Comparison of ENCODE assay signal across 8 cellular contexts in genomic region chr7:30136339-30136738, GRCh38. TPM values are rescaled to one million over a fixed set of nuclear protein-coding genes. Genes with fewer than 3 reads are reported as not detected.
DNase-seq lines count a peak whose midpoint lies in the region; ATAC-seq and TF ChIP-seq lines count a peak whose summit lies in the region.

No MANE protein-coding gene starts in this region.

- no peaks in the 10 kb centered on the region for H3K9me3 Mint-ChIP-seq in activated T-helper 17 cell treated with anti-CD3 and anti-CD28 coated beads, Interleukin-2, amount 50 U/mL, for 72 hours

- H3K27ac Mint-ChIP-seq in activated T-helper 17 cell treated with anti-CD3 and anti-CD28 coated beads, Interleukin-2, amount 50 U/mL, for 72 hours: no peak overlapping the region

- TF ChIP-seq POLR2A in stomach (IDR thresholded peaks at IDR 0.05): no peak

- peaks cover 10% of the 10 kb centered on the region for H3K4me1 Mint-ChIP-seq in activated T-helper 17 cell treated with anti-CD3 and anti-CD28 coated beads, Interleukin-2, amount 50 U/mL, for 72 hours

- intact Hi-C loops in stomach (cut with DNase I; ENCODE audit: low total_unique reads): no loop called here

- no peaks in the 10 kb centered on the region for H3K36me3 Mint-ChIP-seq in activated T-helper 17 cell treated with anti-CD3 and anti-CD28 coated beads, Interleukin-2, amount 50 U/mL, for 72 hours (ENCODE audit: low read depth)

- H3K27me3 ChIP-seq in iPS-20b (ENCODE audit: insufficient read depth, low read length) (peaks cover 36% of the 10 kb centered on the region), stomach (no peaks in the 10 kb centered on the region)

- no peaks in the 10 kb centered on the region for H3K27me3 Mint-ChIP-seq in activated T-helper 17 cell treated with anti-CD3 and anti-CD28 coated beads, Interleukin-2, amount 50 U/mL, for 72 hours

- ATAC-seq in activated T-helper 17 cell treated with anti-CD3 and anti-CD28 coated beads, Interleukin-2, amount 50 U/mL, for 72 hours (replicated peaks): no peak

- H3K27ac ChIP-seq in iPS-20b (ENCODE audit: low read length): no peak overlapping the region
- peak overlapping the region; percentile 92 to 97 (median 97) for H3K27ac ChIP-seq in stomach

- TF ChIP-seq CTCF in stomach (IDR thresholded peaks at IDR 0.05): no peak

- H3K36me3 ChIP-seq in iPS-20b (ENCODE audit: insufficient read depth, low read depth, low read length): no peaks in the 10 kb centered on the region
- H3K36me3 ChIP-seq in stomach: no peaks in the 10 kb centered on the region

- peak overlapping the region; percentile 83 for H3K4me3 Mint-ChIP-seq in activated T-helper 17 cell treated with anti-CD3 and anti-CD28 coated beads, Interleukin-2, amount 50 U/mL, for 72 hours

- H3K4me1 ChIP-seq in iPS-20b (ENCODE audit: insufficient read depth, low read length): peaks cover 5% of the 10 kb centered on the region
- H3K4me1 ChIP-seq in stomach: peaks cover 8 to 61% (median 42%) of the 10 kb centered on the region in 4 donors

- H3K9ac ChIP-seq in iPS-20b (ENCODE audit: low read depth, low read length): peak overlapping the region; percentile 45; the same call in 1 of the 2 replicates

- WGBS in stomach, 5 donors: 10 to 23% (median 16%) methylated on average over 22 to 24 of the region's 24 CpGs

- no peaks in the 10 kb centered on the region for H3K9me3 ChIP-seq in iPS-20b (ENCODE audit: insufficient read depth, low read depth, low read length)
- H3K9me3 ChIP-seq in stomach: no peaks in the 10 kb centered on the region

- H3K4me3 ChIP-seq in iPS-20b (ENCODE audit: low read length): peak overlapping the region; percentile 91
- peak overlapping the region; percentile 89 to 97 (median 91) for H3K4me3 ChIP-seq in stomach

- DNase-seq in NCI-H2107 treated with DMSO at 0.1 percent for 48 hours (lab: John Stamatoyannopoulos, UW; ENCODE audit: unreplicated experiment): peak; percentile 40
- no peak for DNase-seq in NCI-H2107 (lab: John Stamatoyannopoulos, UW)
- no peak for DNase-seq in stomach
- DNase-seq in middle frontal gyrus (ENCODE audit: extremely low spot score, low spot score): no peak
- DNase-seq in superior temporal gyrus (ENCODE audit: extremely low spot score): no peak
- no peak for DNase-seq in MV-4-11 (lab: John Stamatoyannopoulos, UW)

- no peak for TF ChIP-seq EP300 in stomach (IDR thresholded peaks at IDR 0.05)

RNA-seq across cellular contexts. Expression of gene MTURN, which starts 1.6 kb away (rescaled TPM):
- total RNA-seq in activated T-helper 17 cell treated with anti-CD3 and anti-CD28 coated beads, Interleukin-2, amount 50 U/mL, for 72 hours: 1 to 10 TPM; 4.0 to 6.4 TPM
- 10 to 100 TPM in 4 of 5 donors, 1 to 10 TPM in 1; 7.8 to 84.8 (median 38.7) TPM for total RNA-seq in stomach
- polyA plus RNA-seq in stomach: 10 to 100 TPM; 19.5 to 52.7 (median 28.6) TPM
